8 cellular contexts compared by ENCODE assay signal in genomic region chr17:37405955-37406634, GRCh38. TPM values are rescaled to one million over a fixed set of nuclear protein-coding genes. Genes with fewer than 3 reads are reported as not detected.
DNase-seq lines count a peak whose midpoint lies in the region; ATAC-seq and TF ChIP-seq lines count a peak whose summit lies in the region.

No MANE protein-coding gene starts in this region.

- DNase-seq in CD4-positive, alpha-beta T cell = no peak
- DNase-seq in LHCN-M2 (ENCODE audit: low read depth) (peak; percentile 8), T47D (ENCODE audit: low read depth in 1 of 2, low spot score in 1 of 2) (peak; percentile 4 to 15), mesenchymal stem cell (no peak), glomerular visceral epithelial cell (ENCODE audit: extremely low spot score) (no peak), AG20443 (ENCODE audit: low spot score) (no peak)
- no peak for DNase-seq in central memory CD4-positive, alpha-beta T cell

- peak overlapping the region; percentile 60 for H4K91ac ChIP-seq in mesenchymal stem cell (ENCODE audit: low read length)

- H3K9me3 Mint-ChIP-seq in CD4-positive, alpha-beta T cell = no peaks in the 10 kb centered on the region

- no peaks in the 10 kb centered on the region for H3K27me3 Mint-ChIP-seq in CD4-positive, alpha-beta T cell

- H3K4me2 ChIP-seq in mesenchymal stem cell (ENCODE audit: low read length, poor library complexity, severe bottlenecking) = peak overlapping the region; percentile 62

- H3K18ac ChIP-seq in mesenchymal stem cell (ENCODE audit: low read depth in 1 of 2, low read length in 2 of 2) = peak overlapping the region; percentile 95

- no peaks in the 10 kb centered on the region for H3K9me3 ChIP-seq in CD4-positive, alpha-beta T cell (ENCODE audit: control insufficient read depth, low read length)
- no peaks in the 10 kb centered on the region for H3K9me3 ChIP-seq in mesenchymal stem cell (ENCODE audit: control insufficient read depth, low read length)

- peaks cover 22% of the 10 kb centered on the region for H3K36me3 Mint-ChIP-seq in CD4-positive, alpha-beta T cell (ENCODE audit: low read depth)

- H2BK12ac ChIP-seq in mesenchymal stem cell (ENCODE audit: low read length in 2 of 2) = peak overlapping the region in 1 of 2 experiments; percentile 39

- intact Hi-C loops in CD4-positive, alpha-beta T cell (cut with DNase I, micrococcal nuclease) = loop anchor here (1.0 to 5.0 kb wide), 5 partner anchors 45 to 459 kb away; partner anchors contain the start of genes DUSP14 (in 2 of the 2) and AATF (in 1 of the 2)

- peaks cover under 1 to 14% of the 10 kb centered on the region in 2 experiments for H3K36me3 ChIP-seq in mesenchymal stem cell (ENCODE audit: control insufficient read depth in 1 of 2, insufficient read depth in 2 of 2, low read depth in 1 of 2, low read length in 2 of 2)

- H3K23ac ChIP-seq in mesenchymal stem cell (ENCODE audit: low read length in 2 of 2) = peak overlapping the region in 1 of 2 experiments; percentile 34

- no peak for TF ChIP-seq CTCF in CD4-positive, alpha-beta T cell (IDR thresholded peaks at IDR 0.05)

- no peaks in the 10 kb centered on the region for H3K27me3 ChIP-seq in CD4-positive, alpha-beta T cell (ENCODE audit: control insufficient read depth, insufficient read depth, low read length)
- H3K27me3 ChIP-seq in mesenchymal stem cell (ENCODE audit: control insufficient read depth in 1 of 2, insufficient read depth in 1 of 2, low read length in 2 of 2) = no peaks in the 10 kb centered on the region

- peak overlapping the region; percentile 84 to 98 for H3K4me3 ChIP-seq in mesenchymal stem cell (ENCODE audit: insufficient read depth in 1 of 2, low read depth in 1 of 2, low read length in 2 of 2)

- H3K14ac ChIP-seq in mesenchymal stem cell (ENCODE audit: low read length in 2 of 2) = peak overlapping the region in 1 of 2 experiments; percentile 100

- H3K79me1 ChIP-seq in mesenchymal stem cell (replicated peaks; ENCODE audit: low read length, poor library complexity, severe bottlenecking) = peaks cover 32% of the 10 kb centered on the region

- CTCF ChIA-PET in CD4-positive, alpha-beta T cell (lab: Charles Lee) = no interaction called here

- peaks cover 46% of the 10 kb centered on the region for H3K4me1 Mint-ChIP-seq in CD4-positive, alpha-beta T cell (ENCODE audit: low read depth)

- H3K27ac Mint-ChIP-seq in CD4-positive, alpha-beta T cell = peak overlapping the region; percentile 88

- no peak overlapping the region for H2AK5ac ChIP-seq in mesenchymal stem cell (ENCODE audit: low read length, severe bottlenecking)

- peak overlapping the region; percentile 92 for H3K9ac ChIP-seq in mesenchymal stem cell (ENCODE audit: low read length)

- H2BK15ac ChIP-seq in mesenchymal stem cell (ENCODE audit: low read depth, poor library complexity, severe bottlenecking) = peak overlapping the region; percentile 39

- POLR2A ChIA-PET in CD4-positive, alpha-beta T cell (lab: Charles Lee) = no interaction called here

- H2BK5ac ChIP-seq in mesenchymal stem cell (ENCODE audit: low read depth, low read length, poor library complexity, severe bottlenecking) = no peak overlapping the region

- WGBS in mesenchymal stem cell = 2% methylated on average over 21 of the region's 21 CpGs

- H4K8ac ChIP-seq in mesenchymal stem cell (ENCODE audit: low read length) = peak overlapping the region; percentile 67

- peak overlapping the region; percentile 94 for H3K4me3 Mint-ChIP-seq in CD4-positive, alpha-beta T cell

- no peak for ATAC-seq in CD4-positive, alpha-beta T cell (ENCODE audit: poor library complexity)
- ATAC-seq in GM21381 (IDR thresholded peaks at IDR 0.05; ENCODE audit: unreplicated experiment) = peak; percentile 25

- H2BK120ac ChIP-seq in mesenchymal stem cell (ENCODE audit: low read depth, low read length) = peak overlapping the region; percentile 92

- peak overlapping the region; percentile 85 for H2AFZ ChIP-seq in mesenchymal stem cell (ENCODE audit: low read depth, low read length)

- in situ Hi-C loops in T47D (cut with HindIII; ENCODE audit: low pct_unique_long_range_greater_than_20kb, low sequenced_read_pairs) = no loop called here

- H3K27ac ChIP-seq in CD4-positive, alpha-beta T cell (ENCODE audit: low read depth, low read length) = peak overlapping the region; percentile 29
- peak overlapping the region; percentile 65 for H3K27ac ChIP-seq in mesenchymal stem cell (ENCODE audit: low read length, poor library complexity, severe bottlenecking)

- peaks cover 8% of the 10 kb centered on the region for H3K4me1 ChIP-seq in mesenchymal stem cell (ENCODE audit: control insufficient read depth, insufficient read depth, low read depth, low read length)

- H3K4ac ChIP-seq in mesenchymal stem cell (ENCODE audit: low read depth in 1 of 2, low read length in 2 of 2) = peak overlapping the region in 1 of 2 experiments; percentile 81

RNA-seq across cellular contexts. Expression of gene ACACA, which starts 0.5 kb away (rescaled TPM):
- total RNA-seq in CD4-positive, alpha-beta T cell = 10 to 100 TPM; 26.0 to 28.9 TPM
- 23.7 and 35.0 TPM in 2 replicates for total RNA-seq in LHCN-M2 (2014; rRNA removed)
- polyA plus RNA-seq in LHCN-M2 (2012) = 15.1 TPM
- 18.9 TPM for polyA plus RNA-seq in mesenchymal stem cell (2013, experiment 1 of 2)
- 18.5 TPM for polyA plus RNA-seq in mesenchymal stem cell (2013, experiment 2 of 2)

RNA-seq across cellular contexts. Expression of gene TADA2A, which starts 0.6 kb away (rescaled TPM):
- total RNA-seq in CD4-positive, alpha-beta T cell = 1 to 10 TPM; 6.7 to 8.0 TPM
- 15.7 and 28.5 TPM in 2 replicates for total RNA-seq in LHCN-M2 (2014; rRNA removed)
- 11.2 TPM for polyA plus RNA-seq in LHCN-M2 (2012)
- 11.1 TPM for polyA plus RNA-seq in mesenchymal stem cell (2013, experiment 1 of 2)
- polyA plus RNA-seq in mesenchymal stem cell (2013, experiment 2 of 2) = 11.2 TPM

RNA-seq across cellular contexts. Expression of gene C17orf78, which starts 30.3 kb away (rescaled TPM):
- total RNA-seq in CD4-positive, alpha-beta T cell = not detected
- not detected in 2 replicates for total RNA-seq in LHCN-M2 (2014; rRNA removed)
- not detected for polyA plus RNA-seq in LHCN-M2 (2012)
- polyA plus RNA-seq in mesenchymal stem cell (2013, experiment 1 of 2) = not detected
- polyA plus RNA-seq in mesenchymal stem cell (2013, experiment 2 of 2) = not detected

Comparison
In these comparisons a context has a peak if more than half of its experiments do, and no peak if none do; other contexts are left out.
1. DNase-seq: peak in LHCN-M2 (single experiment) and T47D (2 of 2); none in CD4-positive, alpha-beta T cell (0 of 10), mesenchymal stem cell (single experiment), glomerular visceral epithelial cell (single experiment), central memory CD4-positive, alpha-beta T cell (single experiment) and AG20443 (single experiment).